In the genomic region with DNA sequence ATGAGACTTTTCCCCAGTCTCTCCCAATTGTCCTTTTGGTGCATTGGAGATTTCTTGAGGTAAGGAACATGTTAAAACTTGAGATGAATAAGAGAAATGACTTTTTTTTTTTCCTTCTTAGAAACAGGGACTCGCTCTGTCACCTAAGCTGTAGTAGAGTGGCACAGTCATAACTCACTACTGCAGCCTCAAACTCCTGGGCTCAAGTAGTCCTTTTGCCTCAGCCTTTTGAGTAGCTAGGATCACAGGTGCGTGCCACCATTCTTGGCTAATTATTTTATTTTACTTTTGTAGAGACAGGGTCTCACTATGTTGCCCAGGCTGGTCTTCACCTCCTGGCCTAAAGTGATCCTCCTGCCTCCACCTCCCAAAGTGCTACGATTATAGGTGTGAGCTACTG, we compare ENCODE assay signal across 12 cellular contexts. TPM values are rescaled to one million over a fixed set of nuclear protein-coding genes. Genes with fewer than 3 reads are reported as not detected.
DNase-seq lines count a peak whose midpoint lies in the region; ATAC-seq and TF ChIP-seq lines count a peak whose summit lies in the region.
"Had no signal": no experiment of that assay in that cellular context is flagged by ENCODE, and none has a peak within 500 bp of the region (broad histone marks: within the 10 kb centered on the region; RNA-seq: fewer than 3 reads in every experiment).

No MANE protein-coding gene starts in this region.

- peaks cover 9 to 24% of the 10 kb centered on the region in 2 donors for H3K36me3 Mint-ChIP-seq in activated T-cell treated with anti-CD3 and anti-CD28 coated beads, Interleukin-2, amount 50 U/mL, for 72 hours (ENCODE audit: insufficient read depth in 2 of 2)
- H3K36me3 Mint-ChIP-seq in activated CD8-positive, alpha-beta T cell treated with anti-CD3 and anti-CD28 coated beads for 36 hours (ENCODE audit: low read depth) = peaks cover 46% of the 10 kb centered on the region

- DNase-seq in activated T-cell treated with anti-CD3 and anti-CD28 coated beads, Interleukin-2, amount 50 U/mL, for 72 hours = peak; percentile 42 to 53
- DNase-seq in activated T-cell treated with anti-CD3 and anti-CD28 coated beads for 4 hours (no peak), left colon (no peak)
- peak; percentile 55 for DNase-seq in activated CD8-positive, alpha-beta T cell treated with anti-CD3 and anti-CD28 coated beads for 36 hours
- DNase-seq in stimulated activated naive CD8-positive, alpha-beta T cell treated with anti-CD3 and anti-CD28 coated beads, Interleukin-15, amount 100 ng/mL, for 72 hours = peak in 1 of 2 donors; percentile 44
- DNase-seq: GF-D8, midbrain, NCI-H1417 treated with DMSO at 0.1 percent for 48 hours, T1000 had no signal

- TF ChIP-seq CTCF in activated CD8-positive, alpha-beta T cell treated with anti-CD3 and anti-CD28 coated beads for 36 hours (IDR thresholded peaks at IDR 0.05) = no peak

- ATAC-seq in activated T-cell treated with anti-CD3 and anti-CD28 coated beads, Interleukin-2, amount 50 U/mL, for 72 hours (replicated peaks in 1 of 2) = peak; percentile 83
- ATAC-seq in HG02759 (IDR thresholded peaks at IDR 0.05; ENCODE audit: unreplicated experiment) (peak; percentile 54), GM18517 (IDR thresholded peaks at IDR 0.05; ENCODE audit: unreplicated experiment) (no peak), left colon (no peak), HG03439 (IDR thresholded peaks at IDR 0.05; ENCODE audit: unreplicated experiment) (no peak)
- peak; percentile 74 for ATAC-seq in activated CD8-positive, alpha-beta T cell treated with anti-CD3 and anti-CD28 coated beads for 36 hours
- ATAC-seq in stimulated activated naive CD8-positive, alpha-beta T cell treated with anti-CD3 and anti-CD28 coated beads, Interleukin-15, amount 100 ng/mL, for 72 hours = peak; percentile 86

- H3K4me1 Mint-ChIP-seq in activated T-cell treated with anti-CD3 and anti-CD28 coated beads, Interleukin-2, amount 50 U/mL, for 72 hours (ENCODE audit: low read depth) = peaks cover 78% of the 10 kb centered on the region
- H3K4me1 Mint-ChIP-seq in activated CD8-positive, alpha-beta T cell treated with anti-CD3 and anti-CD28 coated beads for 36 hours (ENCODE audit: low read depth) = peaks cover 70% of the 10 kb centered on the region
- peaks cover 75% of the 10 kb centered on the region for H3K4me1 Mint-ChIP-seq in stimulated activated naive CD8-positive, alpha-beta T cell treated with anti-CD3 and anti-CD28 coated beads, Interleukin-15, amount 100 ng/mL, for 72 hours

- H3K4me3 Mint-ChIP-seq in activated T-cell treated with anti-CD3 and anti-CD28 coated beads, Interleukin-2, amount 50 U/mL, for 72 hours = peak overlapping the region; percentile 85 to 95
- peak overlapping the region; percentile 62 for H3K4me3 Mint-ChIP-seq in activated CD8-positive, alpha-beta T cell treated with anti-CD3 and anti-CD28 coated beads for 36 hours
- H3K4me3 Mint-ChIP-seq in stimulated activated naive CD8-positive, alpha-beta T cell treated with anti-CD3 and anti-CD28 coated beads, Interleukin-15, amount 100 ng/mL, for 72 hours = peak overlapping the region; percentile 81 to 86

- no peaks in the 10 kb centered on the region for H3K27me3 Mint-ChIP-seq in activated T-cell treated with anti-CD3 and anti-CD28 coated beads, Interleukin-2, amount 50 U/mL, for 72 hours (ENCODE audit: low read depth)
- H3K27me3 Mint-ChIP-seq in activated CD8-positive, alpha-beta T cell treated with anti-CD3 and anti-CD28 coated beads for 36 hours = no peaks in the 10 kb centered on the region
- H3K27me3 Mint-ChIP-seq in stimulated activated naive CD8-positive, alpha-beta T cell treated with anti-CD3 and anti-CD28 coated beads, Interleukin-15, amount 100 ng/mL, for 72 hours = no peaks in the 10 kb centered on the region

- CTCF ChIA-PET in activated CD8-positive, alpha-beta T cell treated with anti-CD3 and anti-CD28 coated beads for 36 hours (lab: Charles Lee) = interaction anchor here (0.6 to 1.7 kb wide), 7 partner anchors 9 to 589 kb away, joined by 3 to 10 read pairs (median 4); no protein-coding TSS in a partner anchor

- POLR2A ChIA-PET in activated CD8-positive, alpha-beta T cell treated with anti-CD3 and anti-CD28 coated beads for 36 hours (lab: Charles Lee) = interaction anchor here (0.6 to 1.4 kb wide), 9 partner anchors 9 to 90 kb away, joined by 3 to 11 read pairs (median 3); a partner anchor contains a TSS

- peak overlapping the region; percentile 99 for H3K27ac Mint-ChIP-seq in activated T-cell treated with anti-CD3 and anti-CD28 coated beads, Interleukin-2, amount 50 U/mL, for 72 hours
- H3K27ac Mint-ChIP-seq in activated CD8-positive, alpha-beta T cell treated with anti-CD3 and anti-CD28 coated beads for 36 hours = peak overlapping the region; percentile 94
- peak overlapping the region; percentile 75 to 98 for H3K27ac Mint-ChIP-seq in stimulated activated naive CD8-positive, alpha-beta T cell treated with anti-CD3 and anti-CD28 coated beads, Interleukin-15, amount 100 ng/mL, for 72 hours

- intact Hi-C loops in activated CD8-positive, alpha-beta T cell treated with anti-CD3 and anti-CD28 coated beads for 36 hours (cut with micrococcal nuclease) = loop anchor here (2.0 to 5.0 kb wide), 2 partner anchors 15 to 33 kb away; no protein-coding TSS in a partner anchor
- intact Hi-C loops in left colon (cut with DNase I, micrococcal nuclease) = no loop called here

- peaks cover 0 to 2% of the 10 kb centered on the region in 2 donors for H3K9me3 Mint-ChIP-seq in activated T-cell treated with anti-CD3 and anti-CD28 coated beads, Interleukin-2, amount 50 U/mL, for 72 hours
- H3K9me3 Mint-ChIP-seq in activated CD8-positive, alpha-beta T cell treated with anti-CD3 and anti-CD28 coated beads for 36 hours = peaks cover 2% of the 10 kb centered on the region
- H3K9me3 Mint-ChIP-seq in stimulated activated naive CD8-positive, alpha-beta T cell treated with anti-CD3 and anti-CD28 coated beads, Interleukin-15, amount 100 ng/mL, for 72 hours = no peaks in the 10 kb centered on the region

RNA-seq across cellular contexts. Expression of a gene that starts 25.9 kb away (rescaled TPM):
- total RNA-seq in activated T-cell treated with anti-CD3 and anti-CD28 coated beads, Interleukin-2, amount 50 U/mL, for 72 hours = 100 to 1,000 TPM; 147 to 151 TPM
- total RNA-seq in activated CD8-positive, alpha-beta T cell treated with anti-CD3 and anti-CD28 coated beads for 36 hours = 100 to 1,000 TPM; 100 to 102 TPM
- 100 to 1,000 TPM; 106 to 114 TPM for total RNA-seq in left colon

Comparison
In these comparisons a context has a peak if more than half of its experiments do, and no peak if none do; other contexts are left out.
1. DNase-seq: peak in activated T-cell treated with anti-CD3 and anti-CD28 coated beads, Interleukin-2, amount 50 U/mL, for 72 hours (2 of 2) and activated CD8-positive, alpha-beta T cell treated with anti-CD3 and anti-CD28 coated beads for 36 hours (single experiment); none in activated T-cell treated with anti-CD3 and anti-CD28 coated beads for 4 hours (single experiment) and left colon (0 of 2).
2. ATAC-seq: peak in activated T-cell treated with anti-CD3 and anti-CD28 coated beads, Interleukin-2, amount 50 U/mL, for 72 hours (2 of 2), HG02759 (single experiment), activated CD8-positive, alpha-beta T cell treated with anti-CD3 and anti-CD28 coated beads for 36 hours (single experiment) and stimulated activated naive CD8-positive, alpha-beta T cell treated with anti-CD3 and anti-CD28 coated beads, Interleukin-15, amount 100 ng/mL, for 72 hours (single experiment); none in GM18517 (single experiment), left colon (single experiment) and HG03439 (single experiment).
3. Peak in every context shown above with its lines, with median percentiles within 50 percentile points of each other: H3K27ac Mint-ChIP-seq and H3K4me3 Mint-ChIP-seq.